In the genomic region with DNA sequence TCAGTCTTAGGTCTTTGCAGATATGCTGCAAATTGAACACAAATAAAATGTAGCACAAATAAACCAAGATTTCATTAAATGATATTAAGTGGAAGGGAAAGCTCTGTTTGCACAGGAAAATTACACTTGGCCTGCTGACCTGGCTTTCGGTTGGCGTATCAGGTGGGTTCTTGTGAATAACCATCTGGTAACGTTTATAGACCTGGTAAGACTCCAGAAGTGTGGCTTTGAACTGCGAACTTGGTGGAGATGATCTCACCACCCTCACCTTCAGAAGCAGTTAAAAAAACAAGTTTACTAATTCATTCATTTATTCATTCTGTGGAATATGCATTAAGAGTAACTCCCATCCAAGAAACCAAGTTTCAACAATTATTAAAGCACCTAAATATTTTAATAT, we compare ENCODE assay signal across 21 cellular contexts. TPM values are rescaled to one million over a fixed set of nuclear protein-coding genes. Genes with fewer than 3 reads are reported as not detected.
DNase-seq lines count a peak whose midpoint lies in the region; ATAC-seq, FAIRE-seq and TF ChIP-seq lines count a peak whose summit lies in the region.
"Had no signal": no experiment of that assay in that cellular context is flagged by ENCODE, and none has a peak within 500 bp of the region (broad histone marks: within the 10 kb centered on the region; RNA-seq: fewer than 3 reads in every experiment).

No MANE protein-coding gene starts in this region.

- H3K4me1 Mint-ChIP-seq in T-helper 17 cell: peaks cover 5% of the 10 kb centered on the region

- H3K36me3 ChIP-seq in body of pancreas (replicated peaks in 1 of 2; ENCODE audit: insufficient read depth in 1 of 2, low read depth in 2 of 2): no peaks in the 10 kb centered on the region
- peaks cover 0 to 7% (median 0%) of the 10 kb centered on the region in 3 donors for H3K36me3 ChIP-seq in pancreas
- peaks cover 0 to 37% (median 3%) of the 10 kb centered on the region in 4 donors for H3K36me3 ChIP-seq in sigmoid colon
- peaks cover 7 to 76% (median 75%) of the 10 kb centered on the region in 4 donors for H3K36me3 ChIP-seq in stomach

- H3K27ac Mint-ChIP-seq in T-helper 17 cell: peak overlapping the region; percentile 51
- H3K27ac Mint-ChIP-seq: CD4-positive, alpha-beta T cell had no signal

- H3K9me3 ChIP-seq in T-helper 17 cell (ENCODE audit: control insufficient read depth, low read length, poor library complexity, severe bottlenecking): no peaks in the 10 kb centered on the region
- H3K9me3 ChIP-seq in body of pancreas: peaks cover 0 to 4% (median 0%) of the 10 kb centered on the region in 3 donors
- no peaks in the 10 kb centered on the region for H3K9me3 ChIP-seq in pancreas
- H3K9me3 ChIP-seq in sigmoid colon: no peaks in the 10 kb centered on the region
- H3K9me3 ChIP-seq in stomach: no peaks in the 10 kb centered on the region
- H3K9me3 ChIP-seq: BLaER1, Caco-2, HAP-1, SK-N-SH had no signal

- 28 to 35% methylated on average over 4 of the region's 4 CpGs for WGBS in body of pancreas, 2 donors
- WGBS in pancreas, 2 donors: 26 to 40% methylated on average over 4 of the region's 4 CpGs
- 77 to 94% methylated on average over 4 of the region's 4 CpGs for WGBS in sigmoid colon, 2 donors
- WGBS in stomach, 5 donors: 46 to 73% (median 60%) methylated on average over 4 of the region's 4 CpGs

- DNase-seq in DMS 273 (lab: John Stamatoyannopoulos, UW; ENCODE audit: unreplicated experiment): peak; percentile 65
- no peak for DNase-seq in DMS 273 treated with DMSO at 0.1 percent for 48 hours (lab: John Stamatoyannopoulos, UW)
- DNase-seq in T-helper 17 cell: no peak
- DNase-seq in body of pancreas: peak; percentile 28 to 66 (median 60)
- peak in 4 of 6 donors; percentile 22 to 59 (median 38) for DNase-seq in pancreas
- DNase-seq in sigmoid colon: no peak
- DNase-seq in stomach: no peak
- DNase-seq in activated CD8-positive, alpha-beta memory T cell treated with anti-CD3 and anti-CD28 coated beads for 24 hours: no peak
- DNase-seq: ACHN; Caco-2; CD4-positive, alpha-beta T cell; EL; GM23248; NCI-H1092; SHP77 treated with DMSO at 0.1 percent for 48 hours; SK-N-SH had no signal

- ATAC-seq in T-helper 17 cell (no peak), body of pancreas (peak; percentile 79), pancreas (peak; percentile 87 to 91 (median 90))

- H3K36me3 Mint-ChIP-seq in T-helper 17 cell (ENCODE audit: low read depth): peaks cover 3% of the 10 kb centered on the region

- H3K4me1 ChIP-seq in body of pancreas: peaks cover 12% of the 10 kb centered on the region
- H3K4me1 ChIP-seq in pancreas: peaks cover 3 to 9% (median 6%) of the 10 kb centered on the region in 3 donors
- peaks cover 0 to 14% (median 8%) of the 10 kb centered on the region in 4 donors for H3K4me1 ChIP-seq in sigmoid colon
- peaks cover 0 to 7% (median 0%) of the 10 kb centered on the region in 4 donors for H3K4me1 ChIP-seq in stomach
- H3K4me1 ChIP-seq: BLaER1, Caco-2, HAP-1 had no signal

- H3K27ac ChIP-seq in body of pancreas (peak overlapping the region in 3 of 4 donors; percentile 20 to 60 (median 52)), pancreas (peak overlapping the region in 2 of 4 donors; percentile 11 to 19), sigmoid colon (no peak overlapping the region), stomach (no peak overlapping the region)
- H3K27ac ChIP-seq: 22Rv1, BLaER1, GM23248, RWPE1 had no signal

- H3K4me3 Mint-ChIP-seq in T-helper 17 cell: no peak overlapping the region
- H3K4me3 Mint-ChIP-seq: CD4-positive, alpha-beta T cell had no signal

- H3K4me3 ChIP-seq in body of pancreas: no peak overlapping the region
- no peak overlapping the region for H3K4me3 ChIP-seq in pancreas
- H3K4me3 ChIP-seq in sigmoid colon: no peak overlapping the region
- H3K4me3 ChIP-seq in stomach: no peak overlapping the region
- H3K4me3 ChIP-seq: BLaER1, GM23248, HAP-1, K562 had no signal

- TF ChIP-seq EP300 in sigmoid colon (IDR thresholded peaks at IDR 0.05): no peak
- TF ChIP-seq EP300 in stomach (IDR thresholded peaks at IDR 0.05): no peak

- FAIRE-seq in pancreas (lab: Jason Lieb, UNC): no peak

- H3K27me3 ChIP-seq in body of pancreas (no peaks in the 10 kb centered on the region), pancreas (no peaks in the 10 kb centered on the region), sigmoid colon (no peaks in the 10 kb centered on the region), stomach (no peaks in the 10 kb centered on the region)
- H3K27me3 ChIP-seq: BLaER1 had no signal

- no peak for TF ChIP-seq POLR2A in body of pancreas (IDR thresholded peaks at IDR 0.05)
- TF ChIP-seq POLR2A in sigmoid colon (IDR thresholded peaks at IDR 0.05): no peak
- TF ChIP-seq POLR2A in stomach (IDR thresholded peaks at IDR 0.05): no peak

- intact Hi-C loops in body of pancreas (cut with DNase I): loop anchor here (10.0 kb wide), 1 partner anchor 965 kb away; no protein-coding TSS in a partner anchor
- intact Hi-C loops in pancreas (cut with DNase I): loop anchor here in 1 of 3 donors (10.0 kb wide), 1 partner anchor 955 kb away; no protein-coding TSS in a partner anchor
- intact Hi-C loops in sigmoid colon (cut with DNase I): no loop called here
- intact Hi-C loops in stomach (cut with DNase I; ENCODE audit: low total_unique reads): no loop called here

- no peaks in the 10 kb centered on the region for H3K27me3 Mint-ChIP-seq in T-helper 17 cell
- H3K27me3 Mint-ChIP-seq: CD4-positive, alpha-beta T cell had no signal

- TF ChIP-seq CTCF in body of pancreas (IDR thresholded peaks at IDR 0.05) (no peak), pancreas (IDR thresholded peaks at IDR 0.05) (no peak), sigmoid colon (IDR thresholded peaks at IDR 0.05) (no peak), stomach (IDR thresholded peaks at IDR 0.05) (no peak)

RNA-seq across cellular contexts. Expression of a gene that starts 28.1 kb away (rescaled TPM):
- total RNA-seq in T-helper 17 cell (10 to 100 TPM; 23.2 to 23.4 TPM), body of pancreas (10 to 100 TPM; 15.0 to 19.8 TPM), pancreas (10 to 100 TPM in 3 of 6 donors, 1 to 10 TPM in 3; 7.4 to 15.4 (median 10.4) TPM), sigmoid colon (10 to 100 TPM; 31.4 to 49.6 (median 37.0) TPM), stomach (10 to 100 TPM in 3 of 5 donors, 1 to 10 TPM in 2; 8.8 to 47.4 (median 17.0) TPM)
- polyA plus RNA-seq in pancreas (1 to 10 TPM; 2.8 to 5.4 TPM), sigmoid colon (10 to 100 TPM; 12.5 to 20.6 (median 15.0) TPM), stomach (1 to 10 TPM; 4.9 to 9.2 (median 6.9) TPM)

Comparison
In these comparisons a context has a peak if more than half of its experiments do, and no peak if none do; other contexts are left out.
1. DNase-seq: peak in DMS 273 (single experiment), body of pancreas (4 of 4) and pancreas (4 of 6); none in DMS 273 treated with DMSO at 0.1 percent for 48 hours (single experiment), T-helper 17 cell (0 of 3), sigmoid colon (single experiment), stomach (single experiment) and activated CD8-positive, alpha-beta memory T cell treated with anti-CD3 and anti-CD28 coated beads for 24 hours (single experiment).
2. H3K27ac ChIP-seq: peak in body of pancreas (3 of 4); none in sigmoid colon (0 of 4) and stomach (0 of 5).